In genomic region chr2:43241558-43241957, GRCh38 we compare ENCODE assay signal across 1 cellular context.
TF ChIP-seq lines count a peak whose summit lies in the region.

No MANE protein-coding gene starts in this region.

TF ChIP-seq in SK-N-SH treated with all-trans-retinoic acid at 6 μM for 48 hours, 23 proteins besides CTCF, POLR2A, EP300 and RAD21 (continued from another document):
- TF ChIP-seq, protein P1, sequence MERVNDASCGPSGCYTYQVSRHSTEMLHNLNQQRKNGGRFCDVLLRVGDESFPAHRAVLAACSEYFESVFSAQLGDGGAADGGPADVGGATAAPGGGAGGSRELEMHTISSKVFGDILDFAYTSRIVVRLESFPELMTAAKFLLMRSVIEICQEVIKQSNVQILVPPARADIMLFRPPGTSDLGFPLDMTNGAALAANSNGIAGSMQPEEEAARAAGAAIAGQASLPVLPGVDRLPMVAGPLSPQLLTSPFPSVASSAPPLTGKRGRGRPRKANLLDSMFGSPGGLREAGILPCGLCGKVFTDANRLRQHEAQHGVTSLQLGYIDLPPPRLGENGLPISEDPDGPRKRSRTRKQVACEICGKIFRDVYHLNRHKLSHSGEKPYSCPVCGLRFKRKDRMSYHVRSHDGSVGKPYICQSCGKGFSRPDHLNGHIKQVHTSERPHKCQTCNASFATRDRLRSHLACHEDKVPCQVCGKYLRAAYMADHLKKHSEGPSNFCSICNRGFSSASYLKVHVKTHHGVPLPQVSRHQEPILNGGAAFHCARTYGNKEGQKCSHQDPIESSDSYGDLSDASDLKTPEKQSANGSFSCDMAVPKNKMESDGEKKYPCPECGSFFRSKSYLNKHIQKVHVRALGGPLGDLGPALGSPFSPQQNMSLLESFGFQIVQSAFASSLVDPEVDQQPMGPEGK (CRISPR knock-in tag; IDR thresholded peaks at IDR 0.05; ENCODE audit: borderline replicate concordance): no peak
- TF ChIP-seq TSHZ2 (CRISPR knock-in tag; IDR thresholded peaks at IDR 0.05) (no peak), GLIS3 (CRISPR knock-in tag; IDR thresholded peaks at IDR 0.05) (no peak), ZC3H10 (CRISPR knock-in tag; IDR thresholded peaks at IDR 0.05) (no peak), PPARA (CRISPR knock-in tag; IDR thresholded peaks at IDR 0.05; ENCODE audit: borderline replicate concordance) (no peak), CSDC2 (CRISPR knock-in tag; IDR thresholded peaks at IDR 0.05) (no peak), ESRRG (CRISPR knock-in tag; IDR thresholded peaks at IDR 0.05) (no peak), RARB (CRISPR knock-in tag; IDR thresholded peaks at IDR 0.05) (no peak), ZNF70 (CRISPR knock-in tag; IDR thresholded peaks at IDR 0.05) (no peak), ISL1 (CRISPR knock-in tag; IDR thresholded peaks at IDR 0.05) (no peak)
- TF ChIP-seq, protein P2, sequence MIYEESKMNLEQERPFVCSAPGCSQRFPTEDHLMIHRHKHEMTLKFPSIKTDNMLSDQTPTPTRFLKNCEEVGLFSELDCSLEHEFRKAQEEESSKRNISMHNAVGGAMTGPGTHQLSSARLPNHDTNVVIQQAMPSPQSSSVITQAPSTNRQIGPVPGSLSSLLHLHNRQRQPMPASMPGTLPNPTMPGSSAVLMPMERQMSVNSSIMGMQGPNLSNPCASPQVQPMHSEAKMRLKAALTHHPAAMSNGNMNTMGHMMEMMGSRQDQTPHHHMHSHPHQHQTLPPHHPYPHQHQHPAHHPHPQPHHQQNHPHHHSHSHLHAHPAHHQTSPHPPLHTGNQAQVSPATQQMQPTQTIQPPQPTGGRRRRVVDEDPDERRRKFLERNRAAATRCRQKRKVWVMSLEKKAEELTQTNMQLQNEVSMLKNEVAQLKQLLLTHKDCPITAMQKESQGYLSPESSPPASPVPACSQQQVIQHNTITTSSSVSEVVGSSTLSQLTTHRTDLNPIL (CRISPR knock-in tag; IDR thresholded peaks at IDR 0.05; ENCODE audit: low read depth): no peak
- TF ChIP-seq, protein P3, sequence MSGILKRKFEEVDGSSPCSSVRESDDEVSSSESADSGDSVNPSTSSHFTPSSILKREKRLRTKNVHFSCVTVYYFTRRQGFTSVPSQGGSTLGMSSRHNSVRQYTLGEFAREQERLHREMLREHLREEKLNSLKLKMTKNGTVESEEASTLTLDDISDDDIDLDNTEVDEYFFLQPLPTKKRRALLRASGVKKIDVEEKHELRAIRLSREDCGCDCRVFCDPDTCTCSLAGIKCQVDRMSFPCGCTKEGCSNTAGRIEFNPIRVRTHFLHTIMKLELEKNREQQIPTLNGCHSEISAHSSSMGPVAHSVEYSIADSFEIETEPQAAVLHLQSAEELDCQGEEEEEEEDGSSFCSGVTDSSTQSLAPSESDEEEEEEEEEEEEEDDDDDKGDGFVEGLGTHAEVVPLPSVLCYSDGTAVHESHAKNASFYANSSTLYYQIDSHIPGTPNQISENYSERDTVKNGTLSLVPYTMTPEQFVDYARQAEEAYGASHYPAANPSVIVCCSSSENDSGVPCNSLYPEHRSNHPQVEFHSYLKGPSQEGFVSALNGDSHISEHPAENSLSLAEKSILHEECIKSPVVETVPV (CRISPR knock-in tag; IDR thresholded peaks at IDR 0.05): no peak
